In the genomic region with DNA sequence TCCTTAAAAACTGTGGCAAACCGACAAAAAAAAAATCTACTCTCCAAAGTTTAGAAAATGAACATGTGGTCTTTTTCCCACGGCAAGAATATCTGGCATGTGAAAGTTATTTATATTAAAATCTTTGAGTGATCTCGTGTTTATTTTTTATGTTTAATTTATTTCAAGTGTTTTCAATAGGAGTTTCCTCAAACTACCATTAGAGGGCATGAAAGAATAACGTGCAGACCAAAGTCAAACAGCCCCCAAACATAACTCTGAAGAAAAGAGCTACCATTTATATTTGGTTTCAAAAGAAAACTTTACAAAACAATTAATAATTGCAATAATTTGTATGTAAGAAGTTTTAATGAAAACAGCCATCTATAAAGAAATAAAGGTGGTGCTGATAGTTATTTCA, we compare ENCODE assay signal across 9 cellular contexts.
A peak's percentile ranks its signal among the peaks of the same experiment; 100 is the strongest.
DNase-seq lines count a peak whose midpoint lies in the region; ATAC-seq, FAIRE-seq and TF ChIP-seq lines count a peak whose summit lies in the region.
"Had no signal": no experiment of that assay in that cellular context is flagged by ENCODE, and none has a peak within 500 bp of the region (broad histone marks: within the 10 kb centered on the region; RNA-seq: fewer than 3 reads in every experiment).

No MANE protein-coding gene starts in this region.

- H3K4me1 Mint-ChIP-seq in endodermal cell (no peaks in the 10 kb centered on the region), progenitor cell of endocrine pancreas (ENCODE audit: low read depth) (no peaks in the 10 kb centered on the region)

- no peaks in the 10 kb centered on the region for H3K27me3 ChIP-seq in endodermal cell (ENCODE audit: control insufficient read depth, insufficient read depth, low read length, poor library complexity, severe bottlenecking)

- H3K9me3 Mint-ChIP-seq in endodermal cell: no peaks in the 10 kb centered on the region
- H3K9me3 Mint-ChIP-seq in progenitor cell of endocrine pancreas (ENCODE audit: low read depth): no peaks in the 10 kb centered on the region
- H3K9me3 Mint-ChIP-seq: CD8-positive, alpha-beta T cell had no signal

- TF ChIP-seq POLR2A in GM12892 (IDR thresholded peaks at IDR 0.05; ENCODE audit: low read depth, low read length): no peak

- no peaks in the 10 kb centered on the region for H3K4me1 ChIP-seq in endodermal cell (ENCODE audit: control insufficient read depth, insufficient read depth, low read length)

- TF ChIP-seq CTCF in endodermal cell (conservative IDR thresholded peaks at IDR 0.05) (peak; percentile 74), progenitor cell of endocrine pancreas (IDR thresholded peaks at IDR 0.05; ENCODE audit: unreplicated experiment) (peak; percentile 47)

- 43 to 80% methylated on average over 1 to 4 of the region's 4 CpGs for WGBS in endodermal cell (ENCODE audit: insufficient coverage in 1 of 2, insufficient read length in 1 of 2), 2 experiments

- FAIRE-seq in GM12892 (lab: Jason Lieb, UNC): no peak

- no peak overlapping the region for H3K27ac ChIP-seq in endodermal cell (ENCODE audit: low read depth, low read length)

- H3K4me3 ChIP-seq in endodermal cell (ENCODE audit: low read length): no peak overlapping the region

- H3K9ac ChIP-seq in endodermal cell (ENCODE audit: extremely low read depth, low read length, poor library complexity, severe bottlenecking): no peak overlapping the region

- H3K36me3 ChIP-seq in endodermal cell (ENCODE audit: control insufficient read depth, insufficient read depth, low read length): no peaks in the 10 kb centered on the region

- H3K27ac Mint-ChIP-seq in endodermal cell (no peak overlapping the region), progenitor cell of endocrine pancreas (no peak overlapping the region)
- H3K27ac Mint-ChIP-seq: CD8-positive, alpha-beta T cell had no signal

- H3K36me3 Mint-ChIP-seq in endodermal cell (ENCODE audit: low read depth) (no peaks in the 10 kb centered on the region), progenitor cell of endocrine pancreas (ENCODE audit: insufficient read depth) (no peaks in the 10 kb centered on the region)
- H3K36me3 Mint-ChIP-seq: CD8-positive, alpha-beta T cell had no signal

- peak; percentile 33 for DNase-seq in NCI-H2171 treated with DMSO at 0.1 percent for 48 hours (lab: John Stamatoyannopoulos, UW)
- DNase-seq in NCI-H2171 (lab: John Stamatoyannopoulos, UW): no peak
- DNase-seq in NCI-H146 treated with DMSO at 0.1 percent for 48 hours (lab: John Stamatoyannopoulos, UW; ENCODE audit: unreplicated experiment): peak; percentile 39
- DNase-seq in endodermal cell: no peak
- DNase-seq in progenitor cell of endocrine pancreas (ENCODE audit: low spot score, unreplicated experiment): no peak
- DNase-seq in GM12892 (ENCODE audit: insufficient read length): no peak
- no peak for DNase-seq in activated CD4-positive, alpha-beta T cell treated with anti-CD3 and anti-CD28 coated beads, Interleukin-2, amount 50 U/mL, for 1 hour
- DNase-seq: CD8-positive, alpha-beta T cell had no signal

- ATAC-seq in HG03108 (IDR thresholded peaks at IDR 0.05; ENCODE audit: unreplicated experiment): no peak
- ATAC-seq: CD8-positive, alpha-beta T cell had no signal

- H3K27me3 Mint-ChIP-seq in endodermal cell (ENCODE audit: insufficient read depth): no peaks in the 10 kb centered on the region
- no peaks in the 10 kb centered on the region for H3K27me3 Mint-ChIP-seq in progenitor cell of endocrine pancreas

- no peaks in the 10 kb centered on the region for H3K9me3 ChIP-seq in endodermal cell (ENCODE audit: control insufficient read depth, low read length)

- H3K4me3 Mint-ChIP-seq in endodermal cell (no peak overlapping the region), progenitor cell of endocrine pancreas (ENCODE audit: low read depth) (no peak overlapping the region)
- H3K4me3 Mint-ChIP-seq: CD8-positive, alpha-beta T cell had no signal

Comparison
In these comparisons a context has a peak if more than half of its experiments do, and no peak if none do; other contexts are left out.
1. DNase-seq: peak in NCI-H2171 treated with DMSO at 0.1 percent for 48 hours (single experiment) and NCI-H146 treated with DMSO at 0.1 percent for 48 hours (single experiment); none in NCI-H2171 (single experiment), endodermal cell (single experiment), progenitor cell of endocrine pancreas (single experiment), GM12892 (single experiment) and activated CD4-positive, alpha-beta T cell treated with anti-CD3 and anti-CD28 coated beads, Interleukin-2, amount 50 U/mL, for 1 hour (single experiment).